In genomic region chr3:64291345-64291744, GRCh38 we compare ENCODE assay signal across 11 cellular contexts.
DNase-seq lines count a peak whose midpoint lies in the region; ATAC-seq and TF ChIP-seq lines count a peak whose summit lies in the region.
"Had no signal": no experiment of that assay in that cellular context is flagged by ENCODE, and none has a peak within 500 bp of the region (broad histone marks: within the 10 kb centered on the region; RNA-seq: fewer than 3 reads in every experiment).

No MANE protein-coding gene starts in this region.

- WGBS in endodermal cell (ENCODE audit: insufficient coverage in 1 of 2, insufficient read length in 1 of 2), 2 experiments = 84 to 90% methylated on average over 3 of the region's 3 CpGs

- H3K36me3 ChIP-seq in mucosa of descending colon (ENCODE audit: low read depth) = no peaks in the 10 kb centered on the region
- H3K36me3 ChIP-seq in endodermal cell (ENCODE audit: control insufficient read depth, insufficient read depth, low read length) = no peaks in the 10 kb centered on the region

- H3K4me3 ChIP-seq in mucosa of descending colon (no peak overlapping the region), endodermal cell (ENCODE audit: low read length) (no peak overlapping the region)

- DNase-seq in AG08396 (ENCODE audit: low spot score) = peak; percentile 68
- DNase-seq in NCI-H226 = peak; percentile 85
- DNase-seq in dedifferentiated amniotic fluid mesenchymal stem cell (ENCODE audit: extremely low spot score) = peak; percentile 47
- DNase-seq in mucosa of descending colon = no peak
- no peak for DNase-seq in islet precursor cell
- no peak for DNase-seq in endodermal cell
- no peak for DNase-seq in activated naive CD4-positive, alpha-beta T cell treated with anti-CD3 and anti-CD28 coated beads for 36 hours
- DNase-seq: NCI-H1436 treated with DMSO at 0.1 percent for 48 hours had no signal

- H3K27me3 ChIP-seq in endodermal cell (ENCODE audit: control insufficient read depth, insufficient read depth, low read length, poor library complexity, severe bottlenecking) = no peaks in the 10 kb centered on the region

- H3K9me3 Mint-ChIP-seq in endodermal cell = peaks cover 4% of the 10 kb centered on the region
- no peaks in the 10 kb centered on the region for H3K9me3 Mint-ChIP-seq in activated naive CD4-positive, alpha-beta T cell treated with anti-CD3 and anti-CD28 coated beads for 36 hours

- no peak overlapping the region for H3K4me3 Mint-ChIP-seq in endodermal cell
- no peak overlapping the region for H3K4me3 Mint-ChIP-seq in activated naive CD4-positive, alpha-beta T cell treated with anti-CD3 and anti-CD28 coated beads for 36 hours
- H3K4me3 Mint-ChIP-seq: activated naive CD8-positive, alpha-beta T cell; CD14-positive monocyte had no signal

- intact Hi-C loops in mucosa of descending colon (cut with DNase I, micrococcal nuclease) = no loop called here
- intact Hi-C loops in activated naive CD4-positive, alpha-beta T cell treated with anti-CD3 and anti-CD28 coated beads for 36 hours (cut with micrococcal nuclease) = no loop called here

- H3K27ac ChIP-seq in endodermal cell (ENCODE audit: low read depth, low read length) = no peak overlapping the region

- no peaks in the 10 kb centered on the region for H3K4me1 ChIP-seq in mucosa of descending colon (ENCODE audit: low read depth)
- peaks cover 4% of the 10 kb centered on the region for H3K4me1 ChIP-seq in endodermal cell (ENCODE audit: control insufficient read depth, insufficient read depth, low read length)

- no peaks in the 10 kb centered on the region for H3K27me3 Mint-ChIP-seq in endodermal cell (ENCODE audit: insufficient read depth)
- peaks cover 9% of the 10 kb centered on the region for H3K27me3 Mint-ChIP-seq in activated naive CD4-positive, alpha-beta T cell treated with anti-CD3 and anti-CD28 coated beads for 36 hours (ENCODE audit: low read depth)

- no peak overlapping the region for H3K27ac Mint-ChIP-seq in endodermal cell
- H3K27ac Mint-ChIP-seq in activated naive CD4-positive, alpha-beta T cell treated with anti-CD3 and anti-CD28 coated beads for 36 hours = no peak overlapping the region
- H3K27ac Mint-ChIP-seq: activated naive CD8-positive, alpha-beta T cell; CD14-positive monocyte had no signal

- H3K36me3 Mint-ChIP-seq in endodermal cell (ENCODE audit: low read depth) = no peaks in the 10 kb centered on the region
- no peaks in the 10 kb centered on the region for H3K36me3 Mint-ChIP-seq in activated naive CD4-positive, alpha-beta T cell treated with anti-CD3 and anti-CD28 coated beads for 36 hours (ENCODE audit: low read depth)
- H3K36me3 Mint-ChIP-seq: activated naive CD8-positive, alpha-beta T cell; CD14-positive monocyte had no signal

- ATAC-seq in mucosa of descending colon (peak; percentile 19), GM21723 (IDR thresholded peaks at IDR 0.05; ENCODE audit: unreplicated experiment) (no peak)

- CTCF ChIA-PET in activated naive CD4-positive, alpha-beta T cell treated with anti-CD3 and anti-CD28 coated beads for 36 hours (lab: Charles Lee) = interaction anchor here (0.7 kb wide), 1 partner anchor 259 kb away, joined by 5 read pairs; no protein-coding TSS in a partner anchor

- H3K4me1 Mint-ChIP-seq in endodermal cell = peaks cover 6% of the 10 kb centered on the region
- no peaks in the 10 kb centered on the region for H3K4me1 Mint-ChIP-seq in activated naive CD4-positive, alpha-beta T cell treated with anti-CD3 and anti-CD28 coated beads for 36 hours (ENCODE audit: low read depth)
- H3K4me1 Mint-ChIP-seq: CD14-positive monocyte had no signal

- no peak overlapping the region for H3K9ac ChIP-seq in endodermal cell (ENCODE audit: extremely low read depth, low read length, poor library complexity, severe bottlenecking)

- H3K9me3 ChIP-seq in mucosa of descending colon (no peaks in the 10 kb centered on the region), endodermal cell (ENCODE audit: control insufficient read depth, low read length) (peaks cover 4% of the 10 kb centered on the region)

- TF ChIP-seq CTCF in mucosa of descending colon (IDR thresholded peaks at IDR 0.05) (no peak), endodermal cell (conservative IDR thresholded peaks at IDR 0.05) (no peak)

Comparison
In these comparisons a context has a peak if more than half of its experiments do, and no peak if none do; other contexts are left out.
1. DNase-seq: peak in AG08396 (single experiment), NCI-H226 (single experiment) and dedifferentiated amniotic fluid mesenchymal stem cell (single experiment); none in mucosa of descending colon (0 of 3), islet precursor cell (single experiment), endodermal cell (single experiment) and activated naive CD4-positive, alpha-beta T cell treated with anti-CD3 and anti-CD28 coated beads for 36 hours (single experiment).